In genomic region chr15:76267077-76267476, GRCh38 we compare ENCODE assay signal across 16 cellular contexts. TPM values are rescaled to one million over a fixed set of nuclear protein-coding genes. Genes with fewer than 3 reads are reported as not detected.
DNase-seq lines count a peak whose midpoint lies in the region; ATAC-seq and TF ChIP-seq lines count a peak whose summit lies in the region.
"Had no signal": no experiment of that assay in that cellular context is flagged by ENCODE, and none has a peak within 500 bp of the region (broad histone marks: within the 10 kb centered on the region; RNA-seq: fewer than 3 reads in every experiment).

No MANE protein-coding gene starts in this region.

- no peak overlapping the region for H3K4me2 ChIP-seq in OCI-LY7 (ENCODE audit: low read length)
- H3K4me2 ChIP-seq: A549; BLaER1 treated with 17β-estradiol and CSF1 and Interleukin-3, amounts not matched to agents 10 nM and 100 nM had no signal

- no peak overlapping the region for H2AFZ ChIP-seq in OCI-LY7 (ENCODE audit: low read length)

- no TSS peak for BruUV-seq in OCI-LY7 (replicated peaks; lab: Mats Ljungman, UMichigan)

- no peaks in the 10 kb centered on the region for H3K9me2 ChIP-seq in OCI-LY7 (ENCODE audit: insufficient read depth, low read length)

- POLR2A ChIA-PET in HEK293 (lab: Yijun Ruan, JAX), result no interaction called here
- POLR2A ChIA-PET in OCI-LY7 (lab: Charles Lee), result no interaction called here

- no peak for ATAC-seq in GM21423 (IDR thresholded peaks at IDR 0.05; ENCODE audit: unreplicated experiment)
- ATAC-seq: A549; CD8-positive, alpha-beta T cell had no signal

- H3K36me3 ChIP-seq in HEK293 (ENCODE audit: control insufficient read depth in 2 of 2, insufficient read depth in 1 of 2, low read length in 2 of 2) (peaks cover 22 to 88% of the 10 kb centered on the region in 2 experiments), OCI-LY7 (ENCODE audit: insufficient read depth, low read length) (peaks cover 100% of the 10 kb centered on the region)

- H3K9me3 ChIP-seq in HEK293 (ENCODE audit: control insufficient read depth, insufficient read depth, low read depth, low read length), result no peaks in the 10 kb centered on the region
- H3K9me3 ChIP-seq in OCI-LY7 (ENCODE audit: low read length), result peaks cover 57% of the 10 kb centered on the region
- H3K9me3 ChIP-seq: A549 had no signal

- H3K27ac ChIP-seq in HEK293 (ENCODE audit: extremely low read depth, low read depth, low read length), result no peak overlapping the region
- no peak overlapping the region for H3K27ac ChIP-seq in OCI-LY7 (ENCODE audit: low read depth, low read length, poor library complexity, severe bottlenecking)
- H3K27ac ChIP-seq: 22Rv1; A549; BLaER1 treated with 17β-estradiol and CSF1 and Interleukin-3, amounts not matched to agents 10 nM and 100 nM; C4-2B had no signal

- CTCF ChIA-PET in HEK293 (lab: Yijun Ruan, JAX) (interaction anchor here (0.7 kb wide), 1 partner anchor 397 kb away, joined by 3 read pairs; no protein-coding TSS in a partner anchor), OCI-LY7 (lab: Charles Lee; ENCODE audit: unreplicated experiment) (no interaction called here)

- H3K4me1 ChIP-seq in HEK293 (ENCODE audit: control insufficient read depth, insufficient read depth, low read length) (peaks cover 5% of the 10 kb centered on the region; the same call in 1 of the 2 replicates), OCI-LY7 (ENCODE audit: insufficient read depth, low read length, poor library complexity, severe bottlenecking) (peaks cover 3% of the 10 kb centered on the region)
- H3K4me1 ChIP-seq: A549; BLaER1 treated with 17β-estradiol and CSF1 and Interleukin-3, amounts not matched to agents 10 nM and 100 nM; Caco-2 had no signal

- no peaks in the 10 kb centered on the region for H4K20me1 ChIP-seq in OCI-LY7 (ENCODE audit: insufficient read depth, low read length)
- H4K20me1 ChIP-seq: BLaER1 treated with 17β-estradiol and CSF1 and Interleukin-3, amounts not matched to agents 10 nM and 100 nM had no signal

- intact Hi-C loops in OCI-LY7 (cut with micrococcal nuclease; ENCODE audit: unreplicated experiment), result no loop called here

- no peak overlapping the region for H3K4me3 ChIP-seq in HEK293 (ENCODE audit: low read depth, low read length)
- H3K4me3 ChIP-seq in OCI-LY7 (ENCODE audit: low read depth, low read length, poor library complexity, severe bottlenecking), result no peak overlapping the region
- H3K4me3 ChIP-seq: A549 had no signal

- no peaks in the 10 kb centered on the region for H3K79me2 ChIP-seq in OCI-LY7 (ENCODE audit: insufficient read depth, low read depth, low read length)

- TF ChIP-seq CTCF in HEK293 (tag by site-specific recombination; IDR thresholded peaks at IDR 0.05) (no peak), OCI-LY7 (conservative IDR thresholded peaks at IDR 0.05; ENCODE audit: low read length) (no peak)

- peak; percentile 5 for DNase-seq in OCI-LY7 (ENCODE audit: low spot score)
- DNase-seq in renal cortical epithelial cell (ENCODE audit: low read depth), result peak; percentile 1
- no peak for DNase-seq in NCI-H510A (lab: John Stamatoyannopoulos, UW)
- DNase-seq: AML-193; Caco-2; Calu3; CD4-positive, alpha-beta T cell; CD8-positive, alpha-beta T cell; DMS79 treated with DMSO at 0.1 percent for 48 hours; GF-D8 had no signal

TF ChIP-seq in HEK293, 187 proteins besides CTCF, POLR2A, EP300 and RAD21:
- no peak for TF ChIP-seq IKZF3 (tag by site-specific recombination; IDR thresholded peaks at IDR 0.05)
- TF ChIP-seq ZBTB7A (tag by site-specific recombination; IDR thresholded peaks at IDR 0.05; ENCODE audit: low read depth), result no peak
- TF ChIP-seq ZBTB6 (tag by site-specific recombination; IDR thresholded peaks at IDR 0.05), result no peak
- no peak for TF ChIP-seq ZNF24 (tag by site-specific recombination; IDR thresholded peaks at IDR 0.05)
- TF ChIP-seq ZNF488 (tag by site-specific recombination; IDR thresholded peaks at IDR 0.05), result no peak
- TF ChIP-seq ZNF19 (tag by site-specific recombination; IDR thresholded peaks at IDR 0.05; ENCODE audit: low read depth), result no peak
- TF ChIP-seq SETDB1 (IDR thresholded peaks at IDR 0.05; ENCODE audit: insufficient read length, low read length), result peak; percentile 92
- no peak for TF ChIP-seq BCL11A (tag by site-specific recombination; IDR thresholded peaks at IDR 0.05; ENCODE audit: low read depth)

RNA-seq across cellular contexts. Expression of gene ETFA, which starts 44.2 kb away (rescaled TPM):
- total RNA-seq in OCI-LY7 (2014; rRNA removed; shearing (Covaris generic)), result 84.8 and 99.4 TPM in 2 replicates
- total RNA-seq in OCI-LY7 (2022) (126 and 146 TPM in 2 replicates), renal cortical epithelial cell (147 and 166 TPM in 2 replicates)
